Comparison of ENCODE assay signal across 1 cellular context in the genomic region with DNA sequence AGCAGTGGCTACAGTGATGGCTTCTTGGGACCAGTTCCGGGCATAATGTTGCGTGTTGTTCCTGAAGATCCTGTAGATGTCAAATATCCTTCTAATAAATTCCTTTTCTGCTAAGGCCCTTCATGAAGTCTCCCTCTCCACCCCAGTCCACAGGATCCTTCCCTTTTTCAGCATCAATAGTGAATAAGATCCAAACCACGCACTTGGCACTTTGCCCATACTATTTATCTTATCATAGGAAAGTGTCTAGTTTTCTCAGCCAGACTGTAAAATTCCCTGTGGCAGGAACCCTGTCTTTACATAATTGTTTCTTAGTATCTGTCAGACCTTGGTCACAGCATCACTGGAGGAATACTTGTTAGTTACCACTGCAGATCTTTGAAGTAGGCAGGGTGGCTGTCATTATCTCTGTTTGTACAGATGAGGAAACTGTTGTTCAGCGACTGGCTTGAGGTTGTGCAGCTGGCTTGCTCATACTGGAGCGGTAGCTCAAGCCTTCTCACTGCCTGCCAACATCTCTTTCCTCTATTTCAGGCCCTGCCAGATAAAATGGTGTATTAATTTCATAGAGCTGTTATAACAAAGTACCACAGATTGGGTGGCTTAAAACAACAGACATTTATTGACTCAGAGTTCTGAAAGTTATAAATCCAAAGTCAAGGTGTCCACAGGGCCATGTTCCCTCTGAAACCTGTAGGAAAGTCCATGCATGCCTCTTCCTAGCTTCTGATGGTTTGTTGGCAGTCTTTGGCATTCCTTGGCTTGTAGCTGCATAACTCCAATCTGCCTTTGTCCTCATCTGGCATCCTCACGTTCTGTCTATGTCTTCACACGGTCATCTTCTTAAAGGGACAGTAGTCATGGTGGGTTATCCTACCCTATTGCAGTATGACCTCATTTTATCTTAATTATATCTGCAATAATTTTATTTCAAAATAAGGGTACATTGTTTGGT.
TF ChIP-seq lines count a peak whose summit lies in the region.

No MANE protein-coding gene starts in this region.

TF ChIP-seq in HEK293, 187 proteins besides CTCF, POLR2A, EP300 and RAD21 (continued from another document):
- TF ChIP-seq ZFP37 (tag by site-specific recombination; IDR thresholded peaks at IDR 0.05), result no peak
- peak; percentile 56 for TF ChIP-seq ZBTB17 (tag by site-specific recombination; IDR thresholded peaks at IDR 0.05)
- no peak for TF ChIP-seq ZNF677 (tag by site-specific recombination; IDR thresholded peaks at IDR 0.05)
- no peak for TF ChIP-seq KLF9 (tag by site-specific recombination; IDR thresholded peaks at IDR 0.05; ENCODE audit: low read depth)
- TF ChIP-seq ZNF133 (tag by site-specific recombination; IDR thresholded peaks at IDR 0.05), result peak; percentile 68; the same call in 1 of the 2 replicates
